ENCODE assay signal across 8 cellular contexts in the genomic region with DNA sequence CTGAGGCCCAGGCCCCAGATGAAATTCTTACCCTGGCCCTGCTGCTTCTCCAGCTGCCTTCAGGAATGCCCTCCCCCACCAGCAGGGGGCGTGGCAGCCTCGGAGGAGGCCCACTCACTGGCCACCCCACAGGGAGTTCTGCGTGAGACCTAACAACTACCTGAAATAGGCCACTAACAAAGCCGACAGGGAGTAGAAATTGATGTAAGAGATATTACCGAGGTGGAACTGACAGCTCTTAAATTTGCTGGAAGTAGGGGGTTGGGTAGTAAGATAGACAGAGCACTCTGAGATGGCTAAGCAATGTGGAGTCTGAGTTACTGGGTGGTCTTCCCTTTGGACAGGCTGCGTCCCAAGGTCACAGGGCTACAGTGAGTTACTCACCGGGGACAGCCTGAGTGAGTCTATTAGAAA.
DNase-seq lines count a peak whose midpoint lies in the region; ATAC-seq, FAIRE-seq and TF ChIP-seq lines count a peak whose summit lies in the region.

No MANE protein-coding gene starts in this region.

- H3K9me3 ChIP-seq in kidney (ENCODE audit: control insufficient read depth in 1 of 2, low read length in 2 of 2) (no peaks in the 10 kb centered on the region), uterus (no peaks in the 10 kb centered on the region)

- POLR2A ChIA-PET in BJ (lab: Charles Lee): no interaction called here

- DNase-seq in BJ (ENCODE audit: low read depth) (no peak), GM18507 (ENCODE audit: extremely low spot score, insufficient read length, low read depth) (peak; percentile 30), NCI-H226 (peak; percentile 37), activated T-cell treated with anti-CD3 and anti-CD28 coated beads for 48 hours (ENCODE audit: low read depth) (peak; percentile 33), kidney (peak; percentile 65), uterus (no peak), T1000 (lab: John Stamatoyannopoulos, UW) (no peak)

- intact Hi-C loops in kidney (cut with DNase I) (no loop called here), uterus (cut with DNase I; ENCODE audit: low total_unique reads) (no loop called here)

- H3K36me3 ChIP-seq in BJ (ENCODE audit: control insufficient read depth, insufficient read depth, low read length) (no peaks in the 10 kb centered on the region), kidney (ENCODE audit: control insufficient read depth in 1 of 2, insufficient read depth in 2 of 2, low read length in 2 of 2) (no peaks in the 10 kb centered on the region), uterus (no peaks in the 10 kb centered on the region)

- no peak overlapping the region for H3K4me3 ChIP-seq in BJ (ENCODE audit: low read depth, low read length)
- no peak overlapping the region for H3K4me3 ChIP-seq in kidney (ENCODE audit: low read length in 2 of 2)
- no peak overlapping the region for H3K4me3 ChIP-seq in uterus

- FAIRE-seq in GM18507 (lab: Jason Lieb, UNC) (peak; percentile 39), kidney (lab: Jason Lieb, UNC) (no peak)

- TF ChIP-seq CTCF in BJ (IDR thresholded peaks at IDR 0.05; ENCODE audit: insufficient read depth, low read depth, low read length) (peak; percentile 38), kidney (IDR thresholded peaks at IDR 0.05; ENCODE audit: borderline replicate concordance, extremely low read depth, insufficient read depth) (peak; percentile 25), uterus (IDR thresholded peaks at IDR 0.05) (no peak)

- H3K27ac ChIP-seq in kidney (ENCODE audit: low read depth in 2 of 2, low read length in 2 of 2) (no peak overlapping the region), uterus (no peak overlapping the region)

- CTCF ChIA-PET in BJ (lab: Yijun Ruan, JAX): no interaction called here

- H3K27me3 ChIP-seq in BJ (ENCODE audit: control insufficient read depth, insufficient read depth, low read length): no peaks in the 10 kb centered on the region
- no peaks in the 10 kb centered on the region for H3K27me3 ChIP-seq in uterus

- H3K9ac ChIP-seq in kidney (ENCODE audit: low read length in 2 of 2): no peak overlapping the region

- no peaks in the 10 kb centered on the region for H3K4me1 ChIP-seq in kidney (ENCODE audit: control insufficient read depth in 1 of 2, insufficient read depth in 1 of 2, low read depth in 1 of 2, low read length in 2 of 2)
- H3K4me1 ChIP-seq in uterus: no peaks in the 10 kb centered on the region

- TF ChIP-seq POLR2A in uterus (IDR thresholded peaks at IDR 0.05): no peak

- ATAC-seq in HG02763 (IDR thresholded peaks at IDR 0.05; ENCODE audit: unreplicated experiment): peak; percentile 90

Comparison
In these comparisons a context has a peak if more than half of its experiments do, and no peak if none do; other contexts are left out.
1. DNase-seq: peak in GM18507 (single experiment), NCI-H226 (single experiment), activated T-cell treated with anti-CD3 and anti-CD28 coated beads for 48 hours (single experiment) and kidney (single experiment); none in BJ (single experiment), uterus (0 of 2) and T1000 (single experiment).
2. CTCF ChIP-seq: peak in BJ (single experiment) and kidney (single experiment); none in uterus (0 of 4).